In the genomic region with DNA sequence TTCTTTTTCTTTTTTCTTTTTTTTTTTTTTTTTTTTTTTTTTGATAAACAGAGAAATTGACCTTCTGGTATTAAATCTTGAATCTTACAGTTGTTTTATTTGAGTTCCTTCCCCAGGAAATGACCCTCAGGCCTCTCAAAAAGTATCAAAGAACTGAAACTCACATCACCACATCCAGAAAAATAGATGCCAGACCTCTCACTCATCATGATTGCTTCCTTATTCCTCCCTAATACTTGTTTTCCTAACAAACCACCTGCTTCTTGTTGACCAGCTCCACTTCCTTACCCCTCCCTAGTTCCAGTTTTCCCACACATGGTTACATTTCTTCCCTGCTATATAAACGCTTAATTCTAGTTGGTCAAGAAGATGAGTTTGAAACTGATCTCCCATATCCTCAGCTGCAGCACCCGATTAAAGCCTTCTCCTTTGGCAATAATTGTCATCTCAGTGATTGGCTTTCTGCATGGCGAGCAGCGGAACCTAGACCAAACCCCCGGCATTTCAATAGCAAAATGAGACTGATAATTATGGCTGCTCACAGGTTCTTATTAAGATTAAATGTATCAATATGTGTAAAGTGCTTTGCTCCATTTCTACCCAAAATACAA, we compare ENCODE assay signal across 27 cellular contexts.
"Had no signal": no experiment of that assay in that cellular context is flagged by ENCODE, and none has a peak within 500 bp of the region (broad histone marks: within the 10 kb centered on the region; RNA-seq: fewer than 3 reads in every experiment).

No MANE protein-coding gene starts in this region.

- H3K4me1 ChIP-seq: colonic mucosa, esophagus squamous epithelium, gastrocnemius medialis, heart left ventricle, left lung, lower lobe of right lung had no signal

- H3K4me3 ChIP-seq: colonic mucosa, esophagus squamous epithelium, gastrocnemius medialis, heart left ventricle, hepatocyte, left lung, lower lobe of right lung, mucosa of descending colon had no signal

- H3K27ac ChIP-seq: colonic mucosa, epithelial cell of prostate, esophagus squamous epithelium, gastrocnemius medialis, heart left ventricle, hepatocyte, left lung, lower lobe of right lung had no signal

- ATAC-seq: effector memory CD8-positive, alpha-beta T cell; esophagus mucosa; gastrocnemius medialis; heart left ventricle; left cardiac atrium; left lung; left ventricle myocardium superior; lower lobe of right lung; mucosa of descending colon had no signal

- H2AFZ ChIP-seq: hepatocyte had no signal

- H3K27me3 ChIP-seq: colonic mucosa, esophagus squamous epithelium, gastrocnemius medialis, hepatocyte, left lung had no signal

- H3K9me3 ChIP-seq: colonic mucosa had no signal

- H3K4me2 ChIP-seq: hepatocyte had no signal

- FAIRE-seq: endometrium, kidney had no signal

- DNase-seq: colonic mucosa; cortex of kidney; effector CD8-positive, alpha-beta T cell; effector memory CD8-positive, alpha-beta T cell; endodermal cell; erythroblast; esophagus squamous epithelium; foreskin fibroblast; foreskin melanocyte; gastrocnemius medialis; heart left ventricle; hypothalamus; immature natural killer cell; islet precursor cell; kidney; kidney glomerular epithelial cell; left cardiac atrium; left lung; left ventricle myocardium superior; lower lobe of right lung; mesenchymal stem cell; mucosa of descending colon; naive B cell had no signal

- H3K79me2 ChIP-seq: hepatocyte had no signal

- H3K36me3 ChIP-seq: colonic mucosa, esophagus squamous epithelium, gastrocnemius medialis, heart left ventricle, left lung, lower lobe of right lung had no signal
